7 cellular contexts compared by ENCODE assay signal in the genomic region with DNA sequence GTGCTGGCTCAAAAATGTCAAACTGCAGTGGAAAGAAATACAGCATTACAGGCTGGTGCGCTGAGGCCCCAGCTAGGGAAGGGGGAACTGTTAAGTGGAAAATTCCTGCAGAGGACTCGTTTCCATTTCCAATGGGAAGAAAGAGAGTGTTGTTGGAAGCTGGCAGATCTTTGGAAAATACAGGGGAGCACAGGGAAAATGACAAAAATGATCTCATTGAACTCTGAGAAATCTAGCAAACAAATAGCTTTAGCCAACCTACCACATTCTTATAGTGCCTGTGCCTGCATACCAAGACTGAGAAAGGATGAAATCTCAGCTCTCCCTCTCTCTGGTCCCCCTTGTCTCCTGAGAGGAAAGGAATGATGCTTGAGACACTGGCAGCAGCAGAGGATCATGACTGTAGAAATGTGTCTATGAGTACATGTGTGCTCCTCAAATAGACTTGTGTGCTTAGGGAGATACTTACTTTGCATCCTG.
DNase-seq lines count a peak whose midpoint lies in the region; ATAC-seq and TF ChIP-seq lines count a peak whose summit lies in the region.

No MANE protein-coding gene starts in this region.

- POLR2A ChIA-PET in activated naive CD8-positive, alpha-beta T cell treated with anti-CD3 and anti-CD28 coated beads, Interleukin-2, amount 10 ng/mL, durations not matched to agents 7 days and 5 days (lab: Charles Lee), result no interaction called here

- H3K4me1 ChIP-seq in iPS-15b (ENCODE audit: control insufficient read depth, insufficient read depth, low read length) (peaks cover 10% of the 10 kb centered on the region), skeletal muscle tissue (ENCODE audit: control insufficient read depth in 3 of 3, insufficient read depth in 3 of 3, low read length in 3 of 3) (peaks cover 5 to 15% (median 8%) of the 10 kb centered on the region in 3 donors)

- no peak overlapping the region for H3K27ac Mint-ChIP-seq in activated naive CD8-positive, alpha-beta T cell treated with anti-CD3 and anti-CD28 coated beads, Interleukin-2, amount 10 ng/mL, durations not matched to agents 7 days and 5 days
- no peak overlapping the region for H3K27ac Mint-ChIP-seq in activated CD8-positive, alpha-beta memory T cell treated with anti-CD3 and anti-CD28 coated beads, Interleukin-2, amount 10 ng/mL, durations not matched to agents 7 days and 5 days

- ATAC-seq in activated naive CD8-positive, alpha-beta T cell treated with anti-CD3 and anti-CD28 coated beads, Interleukin-2, amount 10 ng/mL, durations not matched to agents 7 days and 5 days (ENCODE audit: low read depth), result no peak
- ATAC-seq in HG03139 (IDR thresholded peaks at IDR 0.05; ENCODE audit: unreplicated experiment), result no peak
- no peak for ATAC-seq in activated CD8-positive, alpha-beta memory T cell treated with anti-CD3 and anti-CD28 coated beads, Interleukin-2, amount 10 ng/mL, durations not matched to agents 7 days and 5 days

- peaks cover 1% of the 10 kb centered on the region for H3K9me3 Mint-ChIP-seq in activated naive CD8-positive, alpha-beta T cell treated with anti-CD3 and anti-CD28 coated beads, Interleukin-2, amount 10 ng/mL, durations not matched to agents 7 days and 5 days
- no peaks in the 10 kb centered on the region for H3K9me3 Mint-ChIP-seq in activated CD8-positive, alpha-beta memory T cell treated with anti-CD3 and anti-CD28 coated beads, Interleukin-2, amount 10 ng/mL, durations not matched to agents 7 days and 5 days (ENCODE audit: low read depth)

- H3K4me3 Mint-ChIP-seq in activated naive CD8-positive, alpha-beta T cell treated with anti-CD3 and anti-CD28 coated beads, Interleukin-2, amount 10 ng/mL, durations not matched to agents 7 days and 5 days, result peak overlapping the region; percentile 64
- no peak overlapping the region for H3K4me3 Mint-ChIP-seq in activated CD8-positive, alpha-beta memory T cell treated with anti-CD3 and anti-CD28 coated beads, Interleukin-2, amount 10 ng/mL, durations not matched to agents 7 days and 5 days

- no peaks in the 10 kb centered on the region for H3K36me3 Mint-ChIP-seq in activated naive CD8-positive, alpha-beta T cell treated with anti-CD3 and anti-CD28 coated beads, Interleukin-2, amount 10 ng/mL, durations not matched to agents 7 days and 5 days
- no peaks in the 10 kb centered on the region for H3K36me3 Mint-ChIP-seq in activated CD8-positive, alpha-beta memory T cell treated with anti-CD3 and anti-CD28 coated beads, Interleukin-2, amount 10 ng/mL, durations not matched to agents 7 days and 5 days

- peaks cover 9% of the 10 kb centered on the region for H3K4me1 Mint-ChIP-seq in activated naive CD8-positive, alpha-beta T cell treated with anti-CD3 and anti-CD28 coated beads, Interleukin-2, amount 10 ng/mL, durations not matched to agents 7 days and 5 days
- H3K4me1 Mint-ChIP-seq in activated CD8-positive, alpha-beta memory T cell treated with anti-CD3 and anti-CD28 coated beads, Interleukin-2, amount 10 ng/mL, durations not matched to agents 7 days and 5 days, result peaks cover 8% of the 10 kb centered on the region

- H3K9me3 ChIP-seq in iPS-15b (ENCODE audit: control insufficient read depth, insufficient read depth, low read length) (no peaks in the 10 kb centered on the region), skeletal muscle tissue (ENCODE audit: control insufficient read depth in 3 of 3, low read length in 3 of 3) (no peaks in the 10 kb centered on the region)

- DNase-seq in HL-60 (ENCODE audit: low read depth in 1 of 2, low spot score in 1 of 2) (no peak), NCI-H524 treated with DMSO at 0.1 percent for 48 hours (lab: John Stamatoyannopoulos, UW) (no peak)
- DNase-seq in activated naive CD8-positive, alpha-beta T cell treated with anti-CD3 and anti-CD28 coated beads, Interleukin-2, amount 10 ng/mL, durations not matched to agents 7 days and 5 days, result no peak
- no peak for DNase-seq in activated CD8-positive, alpha-beta memory T cell treated with anti-CD3 and anti-CD28 coated beads, Interleukin-2, amount 10 ng/mL, durations not matched to agents 7 days and 5 days

- H3K27ac ChIP-seq in HL-60 (replicated peaks) (peak overlapping the region; percentile 92), skeletal muscle tissue (ENCODE audit: low read depth, low read length) (no peak overlapping the region)

- CTCF ChIA-PET in activated CD8-positive, alpha-beta memory T cell treated with anti-CD3 and anti-CD28 coated beads, Interleukin-2, amount 10 ng/mL, durations not matched to agents 7 days and 5 days (lab: Charles Lee), result no interaction called here

- no peaks in the 10 kb centered on the region for H3K36me3 ChIP-seq in iPS-15b (ENCODE audit: control insufficient read depth, insufficient read depth, low read length)
- no peaks in the 10 kb centered on the region for H3K36me3 ChIP-seq in skeletal muscle tissue (ENCODE audit: control insufficient read depth in 3 of 3, insufficient read depth in 3 of 3, low read length in 3 of 3)

- H3K9ac ChIP-seq in iPS-15b (ENCODE audit: low read depth, low read length) (no peak overlapping the region), skeletal muscle tissue (ENCODE audit: low read depth in 1 of 3, low read length in 3 of 3) (peak overlapping the region in 2 of 3 donors; percentile 60 to 88)

- peaks cover 36% of the 10 kb centered on the region for H3K27me3 Mint-ChIP-seq in activated naive CD8-positive, alpha-beta T cell treated with anti-CD3 and anti-CD28 coated beads, Interleukin-2, amount 10 ng/mL, durations not matched to agents 7 days and 5 days
- H3K27me3 Mint-ChIP-seq in activated CD8-positive, alpha-beta memory T cell treated with anti-CD3 and anti-CD28 coated beads, Interleukin-2, amount 10 ng/mL, durations not matched to agents 7 days and 5 days, result peaks cover 35% of the 10 kb centered on the region

- H3K27me3 ChIP-seq in HL-60 (ENCODE audit: insufficient read depth, poor library complexity, severe bottlenecking), result no peaks in the 10 kb centered on the region
- peaks cover 10% of the 10 kb centered on the region for H3K27me3 ChIP-seq in iPS-15b (ENCODE audit: control insufficient read depth, insufficient read depth, low read length)
- H3K27me3 ChIP-seq in skeletal muscle tissue (ENCODE audit: control insufficient read depth in 3 of 3, insufficient read depth in 3 of 3, low read length in 3 of 3), result no peaks in the 10 kb centered on the region

- H3K4me3 ChIP-seq in HL-60 (replicated peaks; ENCODE audit: insufficient read depth, low read length) (no peak overlapping the region), iPS-15b (ENCODE audit: low read depth, low read length) (peak overlapping the region; percentile 76), skeletal muscle tissue (ENCODE audit: low read length in 3 of 3) (peak overlapping the region; percentile 83 to 90 (median 85))

- TF ChIP-seq CTCF in HL-60 (IDR thresholded peaks at IDR 0.05; ENCODE audit: insufficient read depth, low read length), result no peak
